33 cellular contexts compared by ENCODE assay signal in the genomic region with DNA sequence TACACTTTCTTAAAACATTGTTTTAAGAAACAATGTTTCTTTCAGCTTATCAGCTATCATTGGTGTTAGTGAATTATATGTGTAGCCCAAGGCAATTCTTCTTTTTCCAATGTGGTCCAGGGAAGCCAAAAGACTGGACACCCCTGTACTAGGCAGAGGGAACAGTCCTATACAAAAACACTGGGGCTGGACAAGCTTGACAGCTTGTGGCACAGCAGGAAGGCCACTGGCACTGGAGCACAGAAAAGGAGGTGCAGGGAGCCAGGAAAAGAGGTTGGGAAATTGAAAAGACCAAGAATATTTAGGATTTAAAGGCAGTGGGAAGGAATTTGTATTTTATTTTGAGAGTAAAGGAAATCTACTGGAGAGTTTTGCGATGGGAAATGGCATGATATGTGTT. TPM values are rescaled to one million over a fixed set of nuclear protein-coding genes. Genes with fewer than 3 reads are reported as not detected.
"Had no signal": no experiment of that assay in that cellular context is flagged by ENCODE, and none has a peak within 500 bp of the region (broad histone marks: within the 10 kb centered on the region; RNA-seq: fewer than 3 reads in every experiment).

No MANE protein-coding gene starts in this region.

- H3K36me3 ChIP-seq: ascending aorta, cardiac muscle cell had no signal

- H3K27ac Mint-ChIP-seq: activated B cell treated with CpG ODN at 0.5 μM for 24 hours; activated CD4-positive, alpha-beta memory T cell treated with anti-CD3 and anti-CD28 coated beads, Interleukin-2, amount 10 ng/mL, durations not matched to agents 7 days and 5 days; activated CD4-positive, alpha-beta T cell treated with anti-CD3 and anti-CD28 coated beads, Interleukin-2, amount 10 ng/mL, durations not matched to agents 7 days and 5 days; activated CD8-positive, alpha-beta memory T cell treated with anti-CD3 and anti-CD28 coated beads, Interleukin-2, amount 10 ng/mL, durations not matched to agents 7 days and 5 days; activated CD8-positive, alpha-beta T cell treated with anti-CD3 and anti-CD28 coated beads, Interleukin-2, amount 10 ng/mL, durations not matched to agents 7 days and 5 days; activated naive CD4-positive, alpha-beta T cell treated with anti-CD3 and anti-CD28 coated beads, Interleukin-2, amount 10 ng/mL, durations not matched to agents 7 days and 5 days; activated naive CD4-positive, alpha-beta T cell treated with anti-CD3 and anti-CD28 coated beads, Interleukin-2, amount 50 U/mL, for 24 hours; activated naive CD8-positive, alpha-beta T cell; activated naive CD8-positive, alpha-beta T cell treated with anti-CD3 and anti-CD28 coated beads, Interleukin-2, amount 10 ng/mL, durations not matched to agents 7 days and 5 days; activated naive CD8-positive, alpha-beta T cell treated with anti-CD3 and anti-CD28 coated beads, Interleukin-2, amount 50 U/mL, for 24 hours; activated T-cell treated with anti-CD3 and anti-CD28 coated beads, Interleukin-2, amount 50 U/mL, for 24 hours; activated T-helper 2 cell treated with anti-CD3 and anti-CD28 coated beads, Interferon-gamma antibody, Interleukin-2, Interleukin-4, amounts not matched to agents 10 μg/mL and 5 μg/mL and 100 μg/mL, durations not matched to agents 14 hours and 24 hours and 36 hours; brain; T-cell; T-helper 17 cell had no signal

- H3K27ac ChIP-seq: ascending aorta, cardiac muscle cell, VCaP had no signal

- DNase-seq: activated B cell treated with CpG ODN at 0.5 μM for 24 hours; activated CD4-positive, alpha-beta memory T cell treated with anti-CD3 and anti-CD28 coated beads, Interleukin-2, amount 10 ng/mL, durations not matched to agents 7 days and 5 days; activated CD4-positive, alpha-beta T cell treated with anti-CD3 and anti-CD28 coated beads for 4 hours; activated CD4-positive, alpha-beta T cell treated with anti-CD3 and anti-CD28 coated beads, Interleukin-2, amount 10 ng/mL, durations not matched to agents 7 days and 5 days; activated CD4-positive, alpha-beta T cell treated with anti-CD3 and anti-CD28 coated beads, Interleukin-2, amount 50 U/mL, for 48 hours; activated CD4-positive, CD25-positive, alpha-beta regulatory T cell treated with anti-CD3 and anti-CD28 coated beads, Interleukin-2, amount 50 U/mL, for 72 hours; activated CD8-positive, alpha-beta memory T cell treated with anti-CD3 and anti-CD28 coated beads for 24 hours; activated CD8-positive, alpha-beta memory T cell treated with anti-CD3 and anti-CD28 coated beads, Interleukin-2, amount 10 ng/mL, durations not matched to agents 7 days and 5 days; activated CD8-positive, alpha-beta memory T cell treated with anti-CD3 and anti-CD28 coated beads, Interleukin-2, amount 50 U/mL, for 48 hours; activated CD8-positive, alpha-beta T cell treated with anti-CD3 and anti-CD28 coated beads, Interleukin-2, amount 10 ng/mL, durations not matched to agents 7 days and 5 days; activated effector memory CD4-positive, alpha-beta T cell treated with Interleukin-2 at 50 U/mL for 16 hours; activated gamma-delta T cell; activated naive CD4-positive, alpha-beta T cell treated with anti-CD3 and anti-CD28 coated beads, Interleukin-2, amount 10 ng/mL, durations not matched to agents 7 days and 5 days; activated naive CD4-positive, alpha-beta T cell treated with Interleukin-2 at 50 U/mL for 16 hours; activated naive CD8-positive, alpha-beta T cell treated with anti-CD3 and anti-CD28 coated beads, Interleukin-2, amount 10 ng/mL, durations not matched to agents 7 days and 5 days; activated naive CD8-positive, alpha-beta T cell treated with anti-CD3 and anti-CD28 coated beads, Interleukin-2, amount 50 U/mL, for 24 hours; activated T-cell treated with anti-CD3 and anti-CD28 coated beads, Interleukin-2, amount 50 U/mL, for 24 hours; activated T-cell treated with anti-CD3 and anti-CD28 coated beads, Interleukin-2, amount 50 U/mL, for 48 hours; amygdala; anterior cingulate cortex; T-cell; T-helper 17 cell; T1000 had no signal

- H3K4me3 ChIP-seq: ascending aorta, cardiac muscle cell had no signal

- H3K27me3 ChIP-seq: ascending aorta, cardiac muscle cell had no signal

- H3K9me3 Mint-ChIP-seq: activated B cell treated with CpG ODN at 0.5 μM for 24 hours; activated CD4-positive, alpha-beta memory T cell treated with anti-CD3 and anti-CD28 coated beads, Interleukin-2, amount 10 ng/mL, durations not matched to agents 7 days and 5 days; activated CD4-positive, alpha-beta T cell treated with anti-CD3 and anti-CD28 coated beads, Interleukin-2, amount 10 ng/mL, durations not matched to agents 7 days and 5 days; activated naive CD4-positive, alpha-beta T cell treated with anti-CD3 and anti-CD28 coated beads, Interleukin-2, amount 10 ng/mL, durations not matched to agents 7 days and 5 days; activated naive CD4-positive, alpha-beta T cell treated with anti-CD3 and anti-CD28 coated beads, Interleukin-2, amount 50 U/mL, for 24 hours; activated naive CD8-positive, alpha-beta T cell treated with anti-CD3 and anti-CD28 coated beads, Interleukin-2, amount 10 ng/mL, durations not matched to agents 7 days and 5 days; activated naive CD8-positive, alpha-beta T cell treated with anti-CD3 and anti-CD28 coated beads, Interleukin-2, amount 50 U/mL, for 24 hours; activated T-cell treated with anti-CD3 and anti-CD28 coated beads, Interleukin-2, amount 50 U/mL, for 24 hours; activated T-helper 2 cell treated with anti-CD3 and anti-CD28 coated beads, Interferon-gamma antibody, Interleukin-2, Interleukin-4, amounts not matched to agents 10 μg/mL and 5 μg/mL and 100 μg/mL, durations not matched to agents 14 hours and 24 hours and 36 hours; central memory CD8-positive, alpha-beta T cell; T-cell had no signal

- H3K4me1 ChIP-seq: ascending aorta had no signal

- H3K4me1 Mint-ChIP-seq: activated B cell treated with CpG ODN at 0.5 μM for 24 hours; activated CD4-positive, alpha-beta memory T cell treated with anti-CD3 and anti-CD28 coated beads, Interleukin-2, amount 10 ng/mL, durations not matched to agents 7 days and 5 days; activated CD4-positive, alpha-beta T cell treated with anti-CD3 and anti-CD28 coated beads, Interleukin-2, amount 10 ng/mL, durations not matched to agents 7 days and 5 days; activated CD8-positive, alpha-beta memory T cell treated with anti-CD3 and anti-CD28 coated beads, Interleukin-2, amount 10 ng/mL, durations not matched to agents 7 days and 5 days; activated naive CD4-positive, alpha-beta T cell treated with anti-CD3 and anti-CD28 coated beads, Interleukin-2, amount 10 ng/mL, durations not matched to agents 7 days and 5 days; activated naive CD4-positive, alpha-beta T cell treated with anti-CD3 and anti-CD28 coated beads, Interleukin-2, amount 50 U/mL, for 24 hours; activated naive CD8-positive, alpha-beta T cell treated with anti-CD3 and anti-CD28 coated beads, Interleukin-2, amount 10 ng/mL, durations not matched to agents 7 days and 5 days; activated naive CD8-positive, alpha-beta T cell treated with anti-CD3 and anti-CD28 coated beads, Interleukin-2, amount 50 U/mL, for 24 hours; brain; central memory CD8-positive, alpha-beta T cell; T-cell; T-helper 17 cell had no signal

- H3K4me3 Mint-ChIP-seq: activated B cell treated with CpG ODN at 0.5 μM for 24 hours; activated CD4-positive, alpha-beta memory T cell treated with anti-CD3 and anti-CD28 coated beads, Interleukin-2, amount 10 ng/mL, durations not matched to agents 7 days and 5 days; activated CD4-positive, alpha-beta T cell treated with anti-CD3 and anti-CD28 coated beads, Interleukin-2, amount 10 ng/mL, durations not matched to agents 7 days and 5 days; activated CD8-positive, alpha-beta memory T cell treated with anti-CD3 and anti-CD28 coated beads, Interleukin-2, amount 10 ng/mL, durations not matched to agents 7 days and 5 days; activated CD8-positive, alpha-beta T cell treated with anti-CD3 and anti-CD28 coated beads, Interleukin-2, amount 10 ng/mL, durations not matched to agents 7 days and 5 days; activated naive CD4-positive, alpha-beta T cell treated with anti-CD3 and anti-CD28 coated beads, Interleukin-2, amount 10 ng/mL, durations not matched to agents 7 days and 5 days; activated naive CD4-positive, alpha-beta T cell treated with anti-CD3 and anti-CD28 coated beads, Interleukin-2, amount 50 U/mL, for 24 hours; activated naive CD8-positive, alpha-beta T cell; activated naive CD8-positive, alpha-beta T cell treated with anti-CD3 and anti-CD28 coated beads, Interleukin-2, amount 10 ng/mL, durations not matched to agents 7 days and 5 days; activated naive CD8-positive, alpha-beta T cell treated with anti-CD3 and anti-CD28 coated beads, Interleukin-2, amount 50 U/mL, for 24 hours; activated T-cell treated with anti-CD3 and anti-CD28 coated beads, Interleukin-2, amount 50 U/mL, for 24 hours; brain; central memory CD8-positive, alpha-beta T cell; T-cell; T-helper 17 cell had no signal

- H3K36me3 Mint-ChIP-seq: activated CD8-positive, alpha-beta memory T cell treated with anti-CD3 and anti-CD28 coated beads, Interleukin-2, amount 10 ng/mL, durations not matched to agents 7 days and 5 days; activated naive CD4-positive, alpha-beta T cell treated with anti-CD3 and anti-CD28 coated beads, Interleukin-2, amount 10 ng/mL, durations not matched to agents 7 days and 5 days; activated naive CD4-positive, alpha-beta T cell treated with anti-CD3 and anti-CD28 coated beads, Interleukin-2, amount 50 U/mL, for 24 hours; activated naive CD8-positive, alpha-beta T cell; activated naive CD8-positive, alpha-beta T cell treated with anti-CD3 and anti-CD28 coated beads, Interleukin-2, amount 10 ng/mL, durations not matched to agents 7 days and 5 days; brain; T-cell had no signal

- ATAC-seq: activated CD8-positive, alpha-beta memory T cell treated with anti-CD3 and anti-CD28 coated beads, Interleukin-2, amount 10 ng/mL, durations not matched to agents 7 days and 5 days; activated CD8-positive, alpha-beta T cell treated with anti-CD3 and anti-CD28 coated beads, Interleukin-2, amount 10 ng/mL, durations not matched to agents 7 days and 5 days; activated naive CD8-positive, alpha-beta T cell treated with anti-CD3 and anti-CD28 coated beads, Interleukin-2, amount 50 U/mL, for 24 hours; T-cell; T-helper 17 cell had no signal

- H3K9me3 ChIP-seq: ascending aorta had no signal

RNA-seq across cellular contexts. Expression of a gene that starts 47.7 kb away (rescaled TPM):
- total RNA-seq: activated B cell treated with CpG ODN at 0.5 μM for 24 hours; activated CD4-positive, alpha-beta memory T cell treated with anti-CD3 and anti-CD28 coated beads, Interleukin-2, amount 10 ng/mL, durations not matched to agents 7 days and 5 days; activated CD4-positive, alpha-beta T cell treated with anti-CD3 and anti-CD28 coated beads, Interleukin-2, amount 10 ng/mL, durations not matched to agents 7 days and 5 days; activated CD8-positive, alpha-beta memory T cell treated with anti-CD3 and anti-CD28 coated beads, Interleukin-2, amount 10 ng/mL, durations not matched to agents 7 days and 5 days; activated CD8-positive, alpha-beta T cell treated with anti-CD3 and anti-CD28 coated beads, Interleukin-2, amount 10 ng/mL, durations not matched to agents 7 days and 5 days; activated naive CD8-positive, alpha-beta T cell treated with anti-CD3 and anti-CD28 coated beads, Interleukin-2, amount 10 ng/mL, durations not matched to agents 7 days and 5 days; activated T-helper 2 cell treated with anti-CD3 and anti-CD28 coated beads, Interferon-gamma antibody, Interleukin-2, Interleukin-4, amounts not matched to agents 10 μg/mL and 5 μg/mL and 100 μg/mL, durations not matched to agents 14 hours and 24 hours and 36 hours; ascending aorta; bronchial epithelial cell; T-cell; T-helper 1 cell treated with Interleukin-12 subunit alpha and Interleukin-12 subunit beta and Interleukin-4 antibody, amounts not matched to agents 30 ng/mL and 1 ng/mL, for 36 hours; T-helper 17 cell had no signal
- polyA plus RNA-seq: cardiac muscle cell had no signal
